In genomic region chr11:127390465-127390864, GRCh38 we compare ENCODE assay signal across 23 cellular contexts.
DNase-seq lines count a peak whose midpoint lies in the region; ATAC-seq and TF ChIP-seq lines count a peak whose summit lies in the region.
"Had no signal": no experiment of that assay in that cellular context is flagged by ENCODE, and none has a peak within 500 bp of the region (broad histone marks: within the 10 kb centered on the region; RNA-seq: fewer than 3 reads in every experiment).

No MANE protein-coding gene starts in this region.

- H3K27me3 ChIP-seq in right cardiac atrium (ENCODE audit: control insufficient read depth, insufficient read depth), result no peaks in the 10 kb centered on the region
- no peaks in the 10 kb centered on the region for H3K27me3 ChIP-seq in WERI-Rb-1 (ENCODE audit: insufficient read depth, low read depth, severe bottlenecking)
- H3K27me3 ChIP-seq: BE2C; BLaER1 treated with 17β-estradiol and CSF1 and Interleukin-3, amounts not matched to agents 10 nM and 100 nM had no signal

- WGBS in right cardiac atrium, result 31% methylated on average over 4 of the region's 4 CpGs

- no peak for DNase-seq in right cardiac atrium
- no peak for DNase-seq in cardiac septum (ENCODE audit: low spot score)
- peak; percentile 43 for DNase-seq in WERI-Rb-1
- DNase-seq in left kidney (ENCODE audit: low read depth, low spot score), result peak; percentile 11
- DNase-seq in activated CD4-positive, alpha-beta memory T cell treated with anti-CD3 and anti-CD28 coated beads, Interleukin-2, amount 10 ng/mL, durations not matched to agents 7 days and 5 days, result no peak
- no peak for DNase-seq in COLO668 (lab: John Stamatoyannopoulos, UW; ENCODE audit: unreplicated experiment)
- DNase-seq in NCI-H226, result no peak
- DNase-seq: 8988T; ACHN; AML-193; BE2C; Calu3; CD4-positive, alpha-beta T cell; CD8-positive, alpha-beta memory T cell; COR-L47; DMS53; GF-D8; GOT3; HFFc6 had no signal

- H3K36me3 Mint-ChIP-seq in activated CD4-positive, alpha-beta memory T cell treated with anti-CD3 and anti-CD28 coated beads, Interleukin-2, amount 10 ng/mL, durations not matched to agents 7 days and 5 days (ENCODE audit: low read depth), result no peaks in the 10 kb centered on the region
- H3K36me3 Mint-ChIP-seq: CD14-positive monocyte; CD8-positive, alpha-beta memory T cell had no signal

- no peak overlapping the region for H3K27ac ChIP-seq in right cardiac atrium (ENCODE audit: low read length)
- H3K27ac ChIP-seq in WERI-Rb-1, result peak overlapping the region; percentile 42; the same call in 1 of the 2 replicates
- H3K27ac ChIP-seq: A549; BLaER1 treated with 17β-estradiol and CSF1 and Interleukin-3, amounts not matched to agents 10 nM and 100 nM had no signal

- POLR2A ChIA-PET in activated CD4-positive, alpha-beta memory T cell treated with anti-CD3 and anti-CD28 coated beads, Interleukin-2, amount 10 ng/mL, durations not matched to agents 7 days and 5 days (lab: Charles Lee), result no interaction called here

- no peaks in the 10 kb centered on the region for H3K27me3 Mint-ChIP-seq in activated CD4-positive, alpha-beta memory T cell treated with anti-CD3 and anti-CD28 coated beads, Interleukin-2, amount 10 ng/mL, durations not matched to agents 7 days and 5 days
- H3K27me3 Mint-ChIP-seq: CD4-positive, alpha-beta T cell had no signal

- H3K27ac Mint-ChIP-seq in activated CD4-positive, alpha-beta memory T cell treated with anti-CD3 and anti-CD28 coated beads, Interleukin-2, amount 10 ng/mL, durations not matched to agents 7 days and 5 days, result no peak overlapping the region
- H3K27ac Mint-ChIP-seq: CD14-positive monocyte; CD4-positive, alpha-beta T cell; CD8-positive, alpha-beta memory T cell; HFFc6 had no signal

- TF ChIP-seq CTCF in WERI-Rb-1 (IDR thresholded peaks at IDR 0.05; ENCODE audit: low read depth, low read length), result no peak

- H3K36me3 ChIP-seq in WERI-Rb-1, result no peaks in the 10 kb centered on the region
- H3K36me3 ChIP-seq: BE2C; BLaER1 treated with 17β-estradiol and CSF1 and Interleukin-3, amounts not matched to agents 10 nM and 100 nM; HAP-1 had no signal

- H3K4me3 ChIP-seq in right cardiac atrium (ENCODE audit: low read length) (no peak overlapping the region), WERI-Rb-1 (ENCODE audit: low read depth, low read length) (no peak overlapping the region)
- H3K4me3 ChIP-seq: A549; BLaER1 treated with 17β-estradiol and CSF1 and Interleukin-3, amounts not matched to agents 10 nM and 100 nM; HAP-1 had no signal

- ATAC-seq in right cardiac atrium, result peak; percentile 78 to 84
- ATAC-seq: A549 had no signal

- no peaks in the 10 kb centered on the region for H3K4me1 ChIP-seq in right cardiac atrium (ENCODE audit: control insufficient read depth, insufficient read depth, low read length)
- H3K4me1 ChIP-seq: A549; BE2C; BLaER1 treated with 17β-estradiol and CSF1 and Interleukin-3, amounts not matched to agents 10 nM and 100 nM; HAP-1 had no signal

- no peaks in the 10 kb centered on the region for H3K9me3 ChIP-seq in right cardiac atrium (ENCODE audit: control insufficient read depth, low read length)
- H3K9me3 ChIP-seq in WERI-Rb-1 (ENCODE audit: severe bottlenecking), result no peaks in the 10 kb centered on the region
- H3K9me3 ChIP-seq: A549; BE2C; BLaER1 treated with 17β-estradiol and CSF1 and Interleukin-3, amounts not matched to agents 10 nM and 100 nM; HAP-1 had no signal

- intact Hi-C loops in right cardiac atrium (cut with DNase I), result no loop called here
- intact Hi-C loops in cardiac septum (cut with DNase I), result no loop called here

- no peaks in the 10 kb centered on the region for H3K9me3 Mint-ChIP-seq in activated CD4-positive, alpha-beta memory T cell treated with anti-CD3 and anti-CD28 coated beads, Interleukin-2, amount 10 ng/mL, durations not matched to agents 7 days and 5 days
- H3K9me3 Mint-ChIP-seq: CD4-positive, alpha-beta T cell had no signal

- H3K4me3 Mint-ChIP-seq in activated CD4-positive, alpha-beta memory T cell treated with anti-CD3 and anti-CD28 coated beads, Interleukin-2, amount 10 ng/mL, durations not matched to agents 7 days and 5 days, result no peak overlapping the region
- H3K4me3 Mint-ChIP-seq: CD14-positive monocyte; CD4-positive, alpha-beta T cell; CD8-positive, alpha-beta memory T cell; HFFc6 had no signal

- H3K4me1 Mint-ChIP-seq in activated CD4-positive, alpha-beta memory T cell treated with anti-CD3 and anti-CD28 coated beads, Interleukin-2, amount 10 ng/mL, durations not matched to agents 7 days and 5 days, result no peaks in the 10 kb centered on the region
- H3K4me1 Mint-ChIP-seq: CD14-positive monocyte; CD8-positive, alpha-beta memory T cell had no signal

- CTCF ChIA-PET in activated CD4-positive, alpha-beta memory T cell treated with anti-CD3 and anti-CD28 coated beads, Interleukin-2, amount 10 ng/mL, durations not matched to agents 7 days and 5 days (lab: Charles Lee), result no interaction called here

Comparison
In these comparisons a context has a peak if more than half of its experiments do, and no peak if none do; other contexts are left out.
1. DNase-seq: peak in WERI-Rb-1 (single experiment) and left kidney (single experiment); none in right cardiac atrium (0 of 3), cardiac septum (single experiment), activated CD4-positive, alpha-beta memory T cell treated with anti-CD3 and anti-CD28 coated beads, Interleukin-2, amount 10 ng/mL, durations not matched to agents 7 days and 5 days (single experiment), COLO668 (single experiment) and NCI-H226 (single experiment).